8 cellular contexts compared by ENCODE assay signal in genomic region chr14:95463173-95463901, GRCh38. TPM values are rescaled to one million over a fixed set of nuclear protein-coding genes. Genes with fewer than 3 reads are reported as not detected.
A peak's percentile ranks its signal among the peaks of the same experiment; 100 is the strongest.
DNase-seq lines count a peak whose midpoint lies in the region; TF ChIP-seq lines count a peak whose summit lies in the region.

No MANE protein-coding gene starts in this region.

- H3T11ph ChIP-seq in H9 (ENCODE audit: low read length): no peak overlapping the region

- WGBS in endodermal cell (ENCODE audit: insufficient coverage in 1 of 2, insufficient read length in 1 of 2), 2 experiments: 78 to 88% methylated on average over 6 to 9 of the region's 9 CpGs
- no CpG with 5 or more reads among the region's 9 CpGs for WGBS in H9 (ENCODE audit: extremely low coverage, insufficient read length, low lambda C conversion rate)

- no peaks in the 10 kb centered on the region for H4K20me1 ChIP-seq in H9 (ENCODE audit: control insufficient read depth, insufficient read depth, insufficient read length)

- no peaks in the 10 kb centered on the region for H3K79me2 ChIP-seq in H9 (ENCODE audit: insufficient read depth, low read length)

- H3K4me1 ChIP-seq in subcutaneous abdominal adipose tissue (ENCODE audit: control insufficient read depth in 5 of 5, insufficient read depth in 5 of 5, low read length in 5 of 5): peaks cover 6 to 64% (median 59%) of the 10 kb centered on the region in 5 donors
- H3K4me1 ChIP-seq in endodermal cell (ENCODE audit: control insufficient read depth, insufficient read depth, low read length): peaks cover 14% of the 10 kb centered on the region
- H3K4me1 ChIP-seq in H9 (ENCODE audit: insufficient read depth, low read length): no peaks in the 10 kb centered on the region; the same call in 1 of the 2 replicates

- H3K27ac Mint-ChIP-seq in endodermal cell (no peak overlapping the region), H9 (no peak overlapping the region)

- H3K14ac ChIP-seq in H9 (ENCODE audit: insufficient read depth, low read length): no peak overlapping the region

- H3K27me3 Mint-ChIP-seq in endodermal cell (ENCODE audit: insufficient read depth) (peaks cover 3% of the 10 kb centered on the region), H9 (ENCODE audit: low read depth) (peaks cover 32% of the 10 kb centered on the region)

- H4K91ac ChIP-seq in H9 (ENCODE audit: insufficient read length, low read depth, low read length): no peak overlapping the region

- no peak overlapping the region for H3K18ac ChIP-seq in H9 (ENCODE audit: insufficient read length, low read depth, low read length)

- H3K36me3 Mint-ChIP-seq in endodermal cell (ENCODE audit: low read depth): peaks cover 3% of the 10 kb centered on the region
- no peaks in the 10 kb centered on the region for H3K36me3 Mint-ChIP-seq in H9 (ENCODE audit: insufficient read depth in 1 of 3, low read depth in 3 of 3)

- H3K23me2 ChIP-seq in H9 (ENCODE audit: insufficient read length, low read depth, low read length, poor library complexity, severe bottlenecking): no peaks in the 10 kb centered on the region

- H3K23ac ChIP-seq in H9 (ENCODE audit: insufficient read length, low read depth, low read length): no peak overlapping the region

- H4K5ac ChIP-seq in H9 (ENCODE audit: insufficient read length, low read depth, low read length): no peak overlapping the region

- TF ChIP-seq CTCF in endodermal cell (conservative IDR thresholded peaks at IDR 0.05) (no peak), H9 (conservative IDR thresholded peaks at IDR 0.05) (no peak)

- no peak overlapping the region for H2BK15ac ChIP-seq in H9 (ENCODE audit: low read depth, low read length)

- H2AK5ac ChIP-seq in H9 (ENCODE audit: insufficient read length, low read length): no peak overlapping the region

- H3K27ac ChIP-seq in subcutaneous abdominal adipose tissue (ENCODE audit: low read depth, low read length) (peak overlapping the region; percentile 63), endodermal cell (ENCODE audit: low read depth, low read length) (no peak overlapping the region), H9 (ENCODE audit: insufficient read length, low read depth, low read length) (no peak overlapping the region)

- H3K36me3 ChIP-seq in subcutaneous abdominal adipose tissue (ENCODE audit: control insufficient read depth in 5 of 5, insufficient read depth in 5 of 5, low read length in 5 of 5): peaks cover 0 to 73% (median 65%) of the 10 kb centered on the region in 5 donors
- no peaks in the 10 kb centered on the region for H3K36me3 ChIP-seq in endodermal cell (ENCODE audit: control insufficient read depth, insufficient read depth, low read length)

- H2BK5ac ChIP-seq in H9 (ENCODE audit: insufficient read length, low read length): no peak overlapping the region

- H2AFZ ChIP-seq in H9 (ENCODE audit: low read length): no peak overlapping the region

- H2BK120ac ChIP-seq in H9 (ENCODE audit: low read depth, low read length, poor library complexity, severe bottlenecking): no peak overlapping the region

- no peak overlapping the region for H3K4ac ChIP-seq in H9 (ENCODE audit: low read depth, low read length)

- peak; percentile 65 for DNase-seq in activated CD8-positive, alpha-beta memory T cell treated with anti-CD3 and anti-CD28 coated beads for 24 hours
- DNase-seq in activated CD8-positive, alpha-beta memory T cell treated with anti-CD3 and anti-CD28 coated beads, Interleukin-2, amount 50 U/mL, for 4 hours: no peak
- DNase-seq in T-helper 9 cell (peak; percentile 22), dermis microvascular lymphatic vessel endothelial cell (ENCODE audit: low read depth in 2 of 2) (peak; percentile 26 to 73), RKO (ENCODE audit: low spot score) (no peak), endodermal cell (no peak), H9 (no peak)

- H2BK12ac ChIP-seq in H9 (ENCODE audit: insufficient read length, low read depth, low read length): no peak overlapping the region

- H3K4me3 Mint-ChIP-seq in endodermal cell: no peak overlapping the region
- H3K4me3 Mint-ChIP-seq in H9: no peak overlapping the region; a peak in 1 of 5 replicates

- H3K9ac ChIP-seq in subcutaneous abdominal adipose tissue (ENCODE audit: low read length in 5 of 5) (no peak overlapping the region), endodermal cell (ENCODE audit: extremely low read depth, low read length, poor library complexity, severe bottlenecking) (no peak overlapping the region), H9 (ENCODE audit: extremely low read depth, insufficient read length, low read length) (no peak overlapping the region)

- H3K9me3 Mint-ChIP-seq in endodermal cell (no peaks in the 10 kb centered on the region), H9 (no peaks in the 10 kb centered on the region)

- no peak overlapping the region for H3K4me2 ChIP-seq in H9 (ENCODE audit: insufficient read depth, insufficient read length, low read length)

- H3K9me3 ChIP-seq in subcutaneous abdominal adipose tissue (ENCODE audit: control insufficient read depth in 5 of 5, low read length in 5 of 5): no peaks in the 10 kb centered on the region
- no peaks in the 10 kb centered on the region for H3K9me3 ChIP-seq in endodermal cell (ENCODE audit: control insufficient read depth, low read length)
- no peaks in the 10 kb centered on the region for H3K9me3 ChIP-seq in H9 (ENCODE audit: control insufficient read depth, low read depth, low read length)

- no peak overlapping the region for H4K8ac ChIP-seq in H9 (replicated peaks; ENCODE audit: insufficient read length, low read depth, low read length)

- no peaks in the 10 kb centered on the region for H3K79me1 ChIP-seq in H9 (ENCODE audit: insufficient read depth, low read depth, low read length, poor library complexity, severe bottlenecking)

- H3K27me3 ChIP-seq in subcutaneous abdominal adipose tissue (ENCODE audit: control insufficient read depth in 5 of 5, insufficient read depth in 4 of 5, low read length in 5 of 5): no peaks in the 10 kb centered on the region
- H3K27me3 ChIP-seq in endodermal cell (ENCODE audit: control insufficient read depth, insufficient read depth, low read length, poor library complexity, severe bottlenecking): no peaks in the 10 kb centered on the region
- no peaks in the 10 kb centered on the region; the same call in 1 of the 2 replicates for H3K27me3 ChIP-seq in H9 (ENCODE audit: insufficient read depth, low read length)

- no peak overlapping the region for H2BK20ac ChIP-seq in H9 (ENCODE audit: low read depth, low read length, poor library complexity, severe bottlenecking)

- no peak overlapping the region for H3K4me3 ChIP-seq in subcutaneous abdominal adipose tissue (ENCODE audit: low read depth in 1 of 5, low read length in 5 of 5)
- H3K4me3 ChIP-seq in endodermal cell (ENCODE audit: low read length): no peak overlapping the region

- H3K56ac ChIP-seq in H9 (ENCODE audit: insufficient read length, low read depth, low read length): no peak overlapping the region

- H3K4me1 Mint-ChIP-seq in endodermal cell (peaks cover 16% of the 10 kb centered on the region), H9 (peaks cover 20 to 25% of the 10 kb centered on the region in 2 experiments)

RNA-seq across cellular contexts. Expression of gene SYNE3, which starts 53.1 kb away (rescaled TPM):
- total RNA-seq in dermis microvascular lymphatic vessel endothelial cell (9.7 and 17.1 TPM in 2 replicates), endodermal cell (1 to 10 TPM; 1.0 to 5.2 TPM), H9 (2021) (0.11 and 0.13 TPM in 2 replicates)
- polyA plus RNA-seq in endodermal cell (2013, experiment 1 of 2): 0.61 TPM
- polyA plus RNA-seq in endodermal cell (2013, experiment 2 of 2): 0.87 TPM

Comparison
In these comparisons a context has a peak if more than half of its experiments do, and no peak if none do; other contexts are left out.
1. DNase-seq: peak in activated CD8-positive, alpha-beta memory T cell treated with anti-CD3 and anti-CD28 coated beads for 24 hours (single experiment), T-helper 9 cell (single experiment) and dermis microvascular lymphatic vessel endothelial cell (2 of 2); none in activated CD8-positive, alpha-beta memory T cell treated with anti-CD3 and anti-CD28 coated beads, Interleukin-2, amount 50 U/mL, for 4 hours (single experiment), RKO (single experiment), endodermal cell (single experiment) and H9 (single experiment).